9 cellular contexts compared by ENCODE assay signal in the genomic region with DNA sequence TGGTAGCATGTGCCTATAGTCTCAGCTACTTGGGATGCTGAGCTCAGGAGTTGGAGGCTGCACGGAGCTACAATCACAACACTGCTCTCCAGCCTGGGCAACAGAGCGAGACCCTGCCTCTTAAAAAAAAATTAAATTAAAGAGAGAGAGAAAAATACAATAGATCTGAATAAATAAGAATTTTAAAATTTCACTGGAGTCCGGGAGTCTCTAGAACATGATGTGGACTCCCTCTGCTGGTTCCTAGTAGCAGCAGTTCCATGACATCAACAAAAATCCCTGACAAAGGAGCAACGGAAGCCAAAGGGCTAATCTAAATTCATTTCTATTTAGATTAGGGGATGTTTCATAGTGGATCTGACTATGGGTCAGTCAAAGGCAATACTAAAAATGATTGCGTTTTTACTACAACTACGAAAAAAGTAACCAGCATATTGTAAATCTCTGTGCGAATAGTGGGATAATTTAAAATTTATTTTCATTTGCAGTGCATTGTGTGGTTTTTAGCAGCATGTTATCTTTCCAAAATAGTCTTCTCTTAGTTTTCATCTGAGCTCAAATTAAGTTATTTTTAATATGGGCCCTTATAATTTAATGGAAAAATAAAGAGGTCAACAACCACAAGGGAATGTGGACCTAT. TPM values are rescaled to one million over a fixed set of nuclear protein-coding genes. Genes with fewer than 3 reads are reported as not detected.
DNase-seq lines count a peak whose midpoint lies in the region; ATAC-seq and TF ChIP-seq lines count a peak whose summit lies in the region.
"Had no signal": no experiment of that assay in that cellular context is flagged by ENCODE, and none has a peak within 500 bp of the region (broad histone marks: within the 10 kb centered on the region; RNA-seq: fewer than 3 reads in every experiment).

No MANE protein-coding gene starts in this region.

- no peak overlapping the region for H2AFZ ChIP-seq in neural cell (ENCODE audit: low read depth, low read length)

- no peaks in the 10 kb centered on the region for H4K20me1 ChIP-seq in neural cell (ENCODE audit: insufficient read depth)

- H3K4me3 ChIP-seq in neural cell (ENCODE audit: low read length): no peak overlapping the region

- peak; percentile 68 for TF ChIP-seq RAD21 in neural cell (conservative IDR thresholded peaks at IDR 0.05)

- H3K9ac ChIP-seq in neural cell (ENCODE audit: low read length): no peak overlapping the region
- H3K9ac ChIP-seq: KMS-11 had no signal

- H3K9me2 ChIP-seq in neural cell (ENCODE audit: insufficient read depth, low read length): no peaks in the 10 kb centered on the region

- no peak overlapping the region for H3K27ac ChIP-seq in neural cell (ENCODE audit: low read length)
- H3K27ac ChIP-seq: KMS-11 had no signal

- DNase-seq in GM03348 (ENCODE audit: low spot score) (peak; percentile 58), NCI-H2196 (lab: John Stamatoyannopoulos, UW; ENCODE audit: unreplicated experiment) (peak; percentile 31), dermis microvascular lymphatic vessel endothelial cell (ENCODE audit: low read depth in 2 of 2) (peak; percentile 50 to 57), LoVo (ENCODE audit: low spot score) (no peak)
- no peak for DNase-seq in activated CD4-positive, CD25-positive, alpha-beta regulatory T cell (lab: John Stamatoyannopoulos, UW)

- ATAC-seq in GM21717 (IDR thresholded peaks at IDR 0.05; ENCODE audit: unreplicated experiment) (no peak), HG03354 (IDR thresholded peaks at IDR 0.05; ENCODE audit: poor library complexity, severe bottlenecking, unreplicated experiment) (no peak)

- no peaks in the 10 kb centered on the region for H3K9me3 ChIP-seq in neural cell (ENCODE audit: low read length)

- peaks cover 25% of the 10 kb centered on the region for H3K79me2 ChIP-seq in neural cell (replicated peaks; ENCODE audit: insufficient read depth, low read length)

- no peaks in the 10 kb centered on the region for H3F3A ChIP-seq in neural cell (ENCODE audit: insufficient read depth, low read length, poor library complexity, severe bottlenecking)

- no peak overlapping the region for H3K4me2 ChIP-seq in neural cell (ENCODE audit: low read length)
- H3K4me2 ChIP-seq: KMS-11 had no signal

- no peak for TF ChIP-seq EP300 in neural cell (conservative IDR thresholded peaks at IDR 0.05; ENCODE audit: poor library complexity, severe bottlenecking)

- no peaks in the 10 kb centered on the region for H3K27me3 ChIP-seq in neural cell (ENCODE audit: insufficient read depth, low read depth, low read length)

- no peaks in the 10 kb centered on the region for H3K36me3 ChIP-seq in neural cell (ENCODE audit: insufficient read depth, low read length)

- TF ChIP-seq CTCF in neural cell (IDR thresholded peaks at IDR 0.05; ENCODE audit: poor library complexity, severe bottlenecking): peak; percentile 72

TF ChIP-seq in neural cell, 6 proteins besides CTCF, POLR2A, EP300 and RAD21:
- TF ChIP-seq SMC3 (conservative IDR thresholded peaks at IDR 0.05; ENCODE audit: poor library complexity) (peak; percentile 66), MXI1 (conservative IDR thresholded peaks at IDR 0.05; ENCODE audit: poor library complexity, severe bottlenecking) (no peak)

RNA-seq across cellular contexts. Expression of a gene that starts 6.7 kb away (rescaled TPM):
- 16.3 and 18.3 TPM in 2 replicates for total RNA-seq in dermis microvascular lymphatic vessel endothelial cell
- polyA plus RNA-seq in neural cell: 53.5 and 64.7 TPM in 2 replicates
- polyA minus RNA-seq in neural cell: 51.9 and 60.8 TPM in 2 replicates

RNA-seq across cellular contexts. Expression of a gene that starts 39.4 kb away (rescaled TPM):
- 5.9 and 9.7 TPM in 2 replicates for total RNA-seq in dermis microvascular lymphatic vessel endothelial cell
- polyA plus RNA-seq in neural cell: 30.0 and 31.5 TPM in 2 replicates
- polyA minus RNA-seq in neural cell: 60.6 and 64.4 TPM in 2 replicates

Comparison
In these comparisons a context has a peak if more than half of its experiments do, and no peak if none do; other contexts are left out.
1. DNase-seq: peak in GM03348 (single experiment), NCI-H2196 (single experiment) and dermis microvascular lymphatic vessel endothelial cell (2 of 2); none in activated CD4-positive, CD25-positive, alpha-beta regulatory T cell (0 of 4) and LoVo (single experiment).